8 cellular contexts compared by ENCODE assay signal in the genomic region with DNA sequence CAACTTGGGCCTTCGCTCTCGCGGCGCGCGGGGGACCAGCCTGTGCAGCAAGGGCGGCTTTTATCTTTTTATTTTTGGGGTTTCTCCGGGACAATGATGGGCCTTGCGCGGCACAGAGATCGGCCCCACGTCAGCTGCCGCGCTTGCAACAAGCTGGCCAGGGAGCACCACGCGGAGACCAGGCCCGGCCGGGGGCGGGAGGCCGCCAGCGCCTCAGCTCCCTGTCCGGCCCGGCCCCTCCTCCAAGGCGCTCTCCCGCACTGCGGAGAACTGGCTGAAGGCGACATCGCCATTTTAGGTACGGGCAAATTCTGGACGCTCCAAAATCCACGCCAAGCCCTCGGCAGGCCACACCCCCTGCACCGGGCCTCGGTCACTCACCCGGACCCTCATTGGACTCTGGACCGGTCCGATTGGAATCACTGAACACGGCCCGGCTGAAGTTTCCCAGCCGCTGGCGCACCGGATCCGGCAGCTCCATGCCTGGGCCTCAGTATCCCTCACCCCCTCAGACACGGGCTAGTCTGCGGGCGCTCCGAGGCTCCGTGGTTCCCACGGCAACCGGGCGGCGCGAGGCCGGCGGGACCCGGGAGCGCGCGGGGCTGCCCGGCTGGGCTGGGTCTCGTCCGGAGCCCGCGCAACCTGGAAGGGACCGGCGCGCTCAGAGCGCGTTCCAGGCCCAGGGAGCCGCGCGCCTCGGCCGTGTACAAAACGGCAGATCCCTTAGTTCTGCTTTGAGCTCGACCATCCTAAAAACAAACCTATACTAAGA. TPM values are rescaled to one million over a fixed set of nuclear protein-coding genes. Genes with fewer than 3 reads are reported as not detected.
A peak's percentile ranks its signal among the peaks of the same experiment; 100 is the strongest.
DNase-seq lines count a peak whose midpoint lies in the region; ATAC-seq and TF ChIP-seq lines count a peak whose summit lies in the region.

A gene with protein sequence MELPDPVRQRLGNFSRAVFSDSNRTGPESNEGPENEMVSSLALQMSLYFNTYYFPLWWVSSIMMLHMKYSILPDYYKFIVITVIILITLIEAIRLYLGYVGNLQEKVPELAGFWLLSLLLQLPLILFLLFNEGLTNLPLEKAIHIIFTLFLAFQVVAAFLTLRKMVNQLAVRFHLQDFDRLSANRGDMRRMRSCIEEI (minus strand): TSS at position 547 of the 772 bp plus-strand sequence. CDS start 66 bp downstream, at position 481.

- POLR2A ChIA-PET in CD8-positive, alpha-beta memory T cell (lab: Charles Lee): no interaction called here

- TF ChIP-seq CTCF in epithelial cell of proximal tubule (conservative IDR thresholded peaks at IDR 0.05; ENCODE audit: low read depth, low read length): no peak
- no peak for TF ChIP-seq CTCF in mesothelial cell of epicardium (IDR thresholded peaks at IDR 0.05; ENCODE audit: unreplicated experiment)

- H3K4me1 ChIP-seq in CD8-positive, alpha-beta memory T cell (ENCODE audit: insufficient read depth, low read length): no peaks in the 10 kb centered on the region

- H3K27ac ChIP-seq in CD8-positive, alpha-beta memory T cell (ENCODE audit: low read depth, low read length): peak within 1 kb of the TSS; percentile 64

- ATAC-seq in HG03280 (IDR thresholded peaks at IDR 0.05; ENCODE audit: unreplicated experiment): peak; percentile 77
- ATAC-seq in stimulated activated naive CD8-positive, alpha-beta T cell treated with anti-CD3 and anti-CD28 coated beads, Interleukin-15, Interleukin-2, amounts not matched to agents 100 U/mL and 50 U/mL, for 24 hours: peak; percentile 86

- H3K36me3 Mint-ChIP-seq in CD8-positive, alpha-beta memory T cell: peaks cover 0 to 2% (median 0%) of the 10 kb centered on the region in 3 donors
- H3K36me3 Mint-ChIP-seq in mesothelial cell of epicardium: peaks cover 7% of the 10 kb centered on the region

- H3K27me3 ChIP-seq in CD8-positive, alpha-beta memory T cell (ENCODE audit: insufficient read depth, low read length, poor library complexity, severe bottlenecking): no peaks in the 10 kb centered on the region

- no peaks in the 10 kb centered on the region for H3K36me3 ChIP-seq in CD8-positive, alpha-beta memory T cell (ENCODE audit: insufficient read depth, low read length)

- peak within 1 kb of the TSS; percentile 42 for H3K4me3 ChIP-seq in CD8-positive, alpha-beta memory T cell (ENCODE audit: low read length)
- peak within 1 kb of the TSS; percentile 73 for H3K4me3 ChIP-seq in epithelial cell of proximal tubule (ENCODE audit: low read depth, low read length)

- H3K9me3 ChIP-seq in CD8-positive, alpha-beta memory T cell (ENCODE audit: low read length): no peaks in the 10 kb centered on the region

- H3K27ac Mint-ChIP-seq in CD8-positive, alpha-beta memory T cell: peak within 1 kb of the TSS in 3 of 8 donors; percentile 31 to 53 (median 32)
- peak within 1 kb of the TSS; percentile 94 for H3K27ac Mint-ChIP-seq in mesothelial cell of epicardium

- H3K9me3 Mint-ChIP-seq in CD8-positive, alpha-beta memory T cell: no peaks in the 10 kb centered on the region
- H3K9me3 Mint-ChIP-seq in mesothelial cell of epicardium: peaks cover 3% of the 10 kb centered on the region

- DNase-seq in CD8-positive, alpha-beta memory T cell: peak in 2 of 5 donors; percentile 4 to 15
- DNase-seq in GM19238 (ENCODE audit: insufficient read length, low spot score) (peak; percentile 60), NCI-H226 (peak; percentile 77), epithelial cell of proximal tubule (ENCODE audit: low read depth) (peak; percentile 37), mesothelial cell of epicardium (ENCODE audit: low spot score in 2 of 2, unreplicated experiment in 2 of 2) (peak; percentile 73 to 90)
- DNase-seq in activated CD4-positive, alpha-beta T cell treated with anti-CD3 and anti-CD28 coated beads, Interleukin-2, amount 50 U/mL, for 1 hour: peak; percentile 2
- peak; percentile 63 for DNase-seq in stimulated activated naive CD8-positive, alpha-beta T cell treated with anti-CD3 and anti-CD28 coated beads, Interleukin-15, Interleukin-2, amounts not matched to agents 100 U/mL and 50 U/mL, for 24 hours

- peaks cover 7 to 13% (median 10%) of the 10 kb centered on the region in 3 donors for H3K4me1 Mint-ChIP-seq in CD8-positive, alpha-beta memory T cell
- peaks cover 20% of the 10 kb centered on the region for H3K4me1 Mint-ChIP-seq in mesothelial cell of epicardium

- H3K27me3 Mint-ChIP-seq in CD8-positive, alpha-beta memory T cell: peaks cover 6 to 31% of the 10 kb centered on the region in 2 donors
- no peaks in the 10 kb centered on the region for H3K27me3 Mint-ChIP-seq in mesothelial cell of epicardium (ENCODE audit: low read depth)

- peak within 1 kb of the TSS; percentile 72 to 89 (median 83) for H3K4me3 Mint-ChIP-seq in CD8-positive, alpha-beta memory T cell
- H3K4me3 Mint-ChIP-seq in mesothelial cell of epicardium: peak within 1 kb of the TSS; percentile 77

- CTCF ChIA-PET in CD8-positive, alpha-beta memory T cell (lab: Charles Lee): no interaction called here

RNA-seq across cellular contexts. Expression of the gene that starts here (rescaled TPM):
- under 1 TPM; 0.35 to 0.84 TPM for total RNA-seq in CD8-positive, alpha-beta memory T cell
- polyA plus RNA-seq in CD8-positive, alpha-beta memory T cell: not detected
- 2.1 and 3.5 TPM in 2 replicates for total RNA-seq in epithelial cell of proximal tubule
- 4.1 to 4.7 TPM (median 4.2 TPM) in 3 replicates for total RNA-seq in mesothelial cell of epicardium
